In the genomic region with DNA sequence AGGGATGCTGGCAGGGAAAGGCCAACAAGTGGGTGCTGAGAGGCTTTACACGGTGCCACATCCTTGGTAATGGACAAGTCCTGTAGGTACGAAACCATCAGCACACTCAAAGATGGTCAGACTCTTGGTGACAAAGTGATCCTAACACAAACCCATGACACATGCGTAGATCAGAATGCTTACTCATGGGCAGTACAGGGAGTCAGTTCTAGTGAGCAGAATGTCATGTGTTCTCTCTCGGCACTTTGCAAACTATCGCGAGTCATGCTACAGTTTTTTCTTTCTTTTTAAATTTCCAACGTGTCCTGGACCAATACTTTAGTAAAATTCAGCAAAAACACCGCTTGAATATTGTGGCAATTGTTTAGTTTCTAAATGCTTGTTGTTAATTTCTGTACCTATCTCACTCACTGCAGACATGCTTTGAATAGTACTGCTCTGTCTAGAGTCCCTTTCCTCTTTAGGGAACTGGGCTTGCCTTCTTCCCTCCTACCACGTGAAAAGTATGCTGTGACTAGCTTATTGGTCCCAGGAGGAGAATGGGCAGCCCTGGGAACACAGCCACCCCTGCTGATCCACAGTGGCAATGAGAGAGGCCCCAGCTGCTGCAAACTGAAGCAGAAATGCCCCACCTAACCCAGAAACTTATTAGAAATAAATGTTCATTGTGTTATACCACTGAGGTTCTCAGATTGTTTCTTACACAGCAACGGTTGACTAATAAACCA, we compare ENCODE assay signal across 10 cellular contexts.
DNase-seq lines count a peak whose midpoint lies in the region; ATAC-seq, FAIRE-seq and TF ChIP-seq lines count a peak whose summit lies in the region.
"Had no signal": no experiment of that assay in that cellular context is flagged by ENCODE, and none has a peak within 500 bp of the region (broad histone marks: within the 10 kb centered on the region; RNA-seq: fewer than 3 reads in every experiment).

No MANE protein-coding gene starts in this region.

- peak; percentile 4 for DNase-seq in GM12864 (ENCODE audit: low read depth)
- DNase-seq in foreskin fibroblast: peak; percentile 61 to 73
- DNase-seq in pancreas: no peak
- no peak for DNase-seq in NCI-H774 (lab: John Stamatoyannopoulos, UW)
- DNase-seq: NCI-H226 had no signal

- H3K27me3 ChIP-seq in pancreas: no peaks in the 10 kb centered on the region
- H3K27me3 ChIP-seq: cardiac muscle cell had no signal

- intact Hi-C loops in pancreas (cut with DNase I): no loop called here

- no peaks in the 10 kb centered on the region for H3K36me3 ChIP-seq in pancreas
- H3K36me3 ChIP-seq: cardiac muscle cell had no signal

- ATAC-seq in pancreas: peak in 3 of 4 donors; percentile 35 to 57 (median 48)
- ATAC-seq in HG02642 (IDR thresholded peaks at IDR 0.05; ENCODE audit: poor library complexity, unreplicated experiment): no peak
- ATAC-seq in GM21528 (IDR thresholded peaks at IDR 0.05; ENCODE audit: low FRiP score, unreplicated experiment): no peak
- no peak for ATAC-seq in GM18498 (IDR thresholded peaks at IDR 0.05; ENCODE audit: unreplicated experiment)

- 78 to 79% methylated on average over 10 of the region's 10 CpGs for WGBS in pancreas, 2 donors

- no peak for FAIRE-seq in pancreas (lab: Jason Lieb, UNC)

- H3K4me3 ChIP-seq in GM12864 (ENCODE audit: low read depth, low read length) (no peak overlapping the region), WI38 (ENCODE audit: low read depth, low read length) (peak overlapping the region; percentile 13; the same call in 1 of the 2 replicates), foreskin fibroblast (ENCODE audit: low read depth in 1 of 2, low read length in 2 of 2) (no peak overlapping the region), pancreas (no peak overlapping the region)
- H3K4me3 ChIP-seq: cardiac muscle cell had no signal

- H3K27ac ChIP-seq in pancreas: no peak overlapping the region
- H3K27ac ChIP-seq: cardiac muscle cell had no signal

- TF ChIP-seq CTCF in GM12864 (IDR thresholded peaks at IDR 0.05; ENCODE audit: low read depth, low read length, missing control alignments): no peak
- TF ChIP-seq CTCF in WI38 (IDR thresholded peaks at IDR 0.05; ENCODE audit: low read depth, low read length): no peak
- no peak for TF ChIP-seq CTCF in foreskin fibroblast (IDR thresholded peaks at IDR 0.05; ENCODE audit: low read depth, low read length)
- no peak for TF ChIP-seq CTCF in pancreas (IDR thresholded peaks at IDR 0.05)

- no peaks in the 10 kb centered on the region for H3K9me3 ChIP-seq in pancreas

- H3K4me1 ChIP-seq in pancreas: peaks cover 8 to 13% (median 11%) of the 10 kb centered on the region in 3 donors

Comparison
In these comparisons a context has a peak if more than half of its experiments do, and no peak if none do; other contexts are left out.
1. DNase-seq: peak in GM12864 (single experiment) and foreskin fibroblast (2 of 2); none in pancreas (0 of 6) and NCI-H774 (single experiment).
2. ATAC-seq: peak in pancreas (3 of 4); none in HG02642 (single experiment), GM21528 (single experiment) and GM18498 (single experiment).